In genomic region chr2:131419447-131419846, GRCh38 we compare ENCODE assay signal across 2 cellular contexts.
TF ChIP-seq lines count a peak whose summit lies in the region.

No MANE protein-coding gene starts in this region.

TF ChIP-seq in IMR-90, 13 proteins besides CTCF, POLR2A, EP300 and RAD21:
- TF ChIP-seq NFE2L2 (IDR thresholded peaks at IDR 0.05; ENCODE audit: low read depth, low read length) (no peak), RFX5 (IDR thresholded peaks at IDR 0.05; ENCODE audit: low read depth, low read length) (no peak), CHD1 (IDR thresholded peaks at IDR 0.05; ENCODE audit: low read depth, low read length) (no peak), MAZ (IDR thresholded peaks at IDR 0.05; ENCODE audit: borderline replicate concordance, low read depth, low read length) (no peak), MXI1 (IDR thresholded peaks at IDR 0.05; ENCODE audit: borderline replicate concordance, low read depth, low read length) (no peak), ELK1 (IDR thresholded peaks at IDR 0.05; ENCODE audit: borderline replicate concordance, low read depth, low read length) (no peak), FOS (IDR thresholded peaks at IDR 0.05; ENCODE audit: low read depth, low read length) (no peak), BHLHE40 (IDR thresholded peaks at IDR 0.05; ENCODE audit: low read depth, low read length) (no peak), SMC3 (IDR thresholded peaks at IDR 0.05; ENCODE audit: low read depth, low read length) (no peak), RCOR1 (IDR thresholded peaks at IDR 0.05; ENCODE audit: insufficient replicate concordance, low read length) (no peak), CEBPB (IDR thresholded peaks at IDR 0.05; ENCODE audit: low read depth, low read length) (no peak), MAFK (IDR thresholded peaks at IDR 0.05; ENCODE audit: low read depth, low read length) (no peak)
- TF ChIP-seq, protein P1, sequence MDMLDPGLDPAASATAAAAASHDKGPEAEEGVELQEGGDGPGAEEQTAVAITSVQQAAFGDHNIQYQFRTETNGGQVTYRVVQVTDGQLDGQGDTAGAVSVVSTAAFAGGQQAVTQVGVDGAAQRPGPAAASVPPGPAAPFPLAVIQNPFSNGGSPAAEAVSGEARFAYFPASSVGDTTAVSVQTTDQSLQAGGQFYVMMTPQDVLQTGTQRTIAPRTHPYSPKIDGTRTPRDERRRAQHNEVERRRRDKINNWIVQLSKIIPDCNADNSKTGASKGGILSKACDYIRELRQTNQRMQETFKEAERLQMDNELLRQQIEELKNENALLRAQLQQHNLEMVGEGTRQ (IDR thresholded peaks at IDR 0.05; ENCODE audit: low read depth, low read length) = no peak

TF ChIP-seq in SK-N-SH, 30 proteins besides CTCF, POLR2A, EP300 and RAD21:
- TF ChIP-seq TEAD4 (IDR thresholded peaks at IDR 0.05; ENCODE audit: borderline replicate concordance, insufficient read depth) (no peak), SIN3A (IDR thresholded peaks at IDR 0.05; ENCODE audit: borderline replicate concordance, low read depth, low read length) (no peak), FOXJ3 (CRISPR knock-in tag; IDR thresholded peaks at IDR 0.05) (no peak), SMC3 (IDR thresholded peaks at IDR 0.05; ENCODE audit: low read depth, low read length) (no peak), YY1 (IDR thresholded peaks at IDR 0.05; ENCODE audit: low read depth) (no peak), MXI1 (IDR thresholded peaks at IDR 0.05; ENCODE audit: low read depth, low read length) (no peak), ZBTB33 (IDR thresholded peaks at IDR 0.05; ENCODE audit: borderline replicate concordance, low read depth) (no peak), TAF1 (IDR thresholded peaks at IDR 0.05; ENCODE audit: borderline replicate concordance, low read depth, low read length) (no peak), NRF1 (IDR thresholded peaks at IDR 0.05; ENCODE audit: low read depth, low read length) (no peak), FOXM1 (IDR thresholded peaks at IDR 0.05; ENCODE audit: low read depth) (no peak)
- TF ChIP-seq, protein P1 (IDR thresholded peaks at IDR 0.05; ENCODE audit: borderline replicate concordance, low read depth, low read length) = no peak
- TF ChIP-seq, protein P2, sequence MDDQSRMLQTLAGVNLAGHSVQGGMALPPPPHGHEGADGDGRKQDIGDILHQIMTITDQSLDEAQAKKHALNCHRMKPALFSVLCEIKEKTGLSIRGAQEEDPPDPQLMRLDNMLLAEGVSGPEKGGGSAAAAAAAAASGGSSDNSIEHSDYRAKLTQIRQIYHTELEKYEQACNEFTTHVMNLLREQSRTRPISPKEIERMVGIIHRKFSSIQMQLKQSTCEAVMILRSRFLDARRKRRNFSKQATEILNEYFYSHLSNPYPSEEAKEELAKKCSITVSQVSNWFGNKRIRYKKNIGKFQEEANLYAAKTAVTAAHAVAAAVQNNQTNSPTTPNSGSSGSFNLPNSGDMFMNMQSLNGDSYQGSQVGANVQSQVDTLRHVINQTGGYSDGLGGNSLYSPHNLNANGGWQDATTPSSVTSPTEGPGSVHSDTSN (IDR thresholded peaks at IDR 0.05) = no peak
